In genomic region chr10:97291357-97292096, GRCh38 we compare ENCODE assay signal across 8 cellular contexts.
DNase-seq lines count a peak whose midpoint lies in the region; ATAC-seq and TF ChIP-seq lines count a peak whose summit lies in the region.

No MANE protein-coding gene starts in this region.

- DNase-seq in activated naive CD4-positive, alpha-beta T cell treated with anti-CD3 and anti-CD28 coated beads, Interleukin-2, amount 10 ng/mL, durations not matched to agents 7 days and 5 days: no peak
- no peak for DNase-seq in activated naive CD4-positive, alpha-beta T cell treated with anti-CD3 and anti-CD28 coated beads, Interleukin-2, amount 50 U/mL, for 16 hours
- DNase-seq in activated naive CD8-positive, alpha-beta T cell treated with anti-CD3 and anti-CD28 coated beads, Interleukin-2, amount 50 U/mL, for 24 hours: no peak
- DNase-seq in HEK293T (ENCODE audit: extremely low spot score): no peak

- peaks cover 6% of the 10 kb centered on the region for H3K36me3 Mint-ChIP-seq in activated naive CD4-positive, alpha-beta T cell treated with anti-CD3 and anti-CD28 coated beads, Interleukin-2, amount 10 ng/mL, durations not matched to agents 7 days and 5 days
- H3K36me3 Mint-ChIP-seq in activated naive CD8-positive, alpha-beta T cell treated with anti-CD3 and anti-CD28 coated beads, Interleukin-2, amount 50 U/mL, for 24 hours (ENCODE audit: low read depth): peaks cover 9% of the 10 kb centered on the region

- no peak for ATAC-seq in activated naive CD8-positive, alpha-beta T cell treated with anti-CD3 and anti-CD28 coated beads, Interleukin-2, amount 50 U/mL, for 24 hours
- ATAC-seq in HG03442 (IDR thresholded peaks at IDR 0.05; ENCODE audit: unreplicated experiment) (no peak), HG03039 (IDR thresholded peaks at IDR 0.05; ENCODE audit: unreplicated experiment) (no peak)

- H3K4me1 ChIP-seq in iPS-20b (ENCODE audit: insufficient read depth, low read length): peaks cover 3% of the 10 kb centered on the region; the same call in 1 of the 2 replicates
- peaks cover 3% of the 10 kb centered on the region for H3K4me1 ChIP-seq in stomach smooth muscle (ENCODE audit: control insufficient read depth, insufficient read depth, low read length)

- H3K9me3 Mint-ChIP-seq in activated naive CD4-positive, alpha-beta T cell treated with anti-CD3 and anti-CD28 coated beads, Interleukin-2, amount 10 ng/mL, durations not matched to agents 7 days and 5 days: no peaks in the 10 kb centered on the region
- no peaks in the 10 kb centered on the region for H3K9me3 Mint-ChIP-seq in activated naive CD8-positive, alpha-beta T cell treated with anti-CD3 and anti-CD28 coated beads, Interleukin-2, amount 50 U/mL, for 24 hours

- no peaks in the 10 kb centered on the region for H3K27me3 Mint-ChIP-seq in activated naive CD4-positive, alpha-beta T cell treated with anti-CD3 and anti-CD28 coated beads, Interleukin-2, amount 10 ng/mL, durations not matched to agents 7 days and 5 days
- H3K27me3 Mint-ChIP-seq in activated naive CD8-positive, alpha-beta T cell treated with anti-CD3 and anti-CD28 coated beads, Interleukin-2, amount 50 U/mL, for 24 hours: peaks cover 4% of the 10 kb centered on the region

- no peaks in the 10 kb centered on the region for H3K9me3 ChIP-seq in iPS-20b (ENCODE audit: insufficient read depth, low read depth, low read length)
- H3K9me3 ChIP-seq in stomach smooth muscle (ENCODE audit: control insufficient read depth in 2 of 2, low read length in 2 of 2): no peaks in the 10 kb centered on the region

- peaks cover 32% of the 10 kb centered on the region for H3K4me1 Mint-ChIP-seq in activated naive CD4-positive, alpha-beta T cell treated with anti-CD3 and anti-CD28 coated beads, Interleukin-2, amount 10 ng/mL, durations not matched to agents 7 days and 5 days
- peaks cover 20% of the 10 kb centered on the region for H3K4me1 Mint-ChIP-seq in activated naive CD8-positive, alpha-beta T cell treated with anti-CD3 and anti-CD28 coated beads, Interleukin-2, amount 50 U/mL, for 24 hours

- H3K9ac ChIP-seq in iPS-20b (ENCODE audit: low read depth, low read length) (peak overlapping the region; percentile 83), stomach smooth muscle (ENCODE audit: low read length in 2 of 2) (peak overlapping the region; percentile 60 to 88)

- H3K4me3 ChIP-seq in iPS-20b (ENCODE audit: low read length) (peak overlapping the region; percentile 84), stomach smooth muscle (ENCODE audit: low read length in 2 of 2) (peak overlapping the region; percentile 86 to 92)

- peak overlapping the region; percentile 89 for H3K27ac Mint-ChIP-seq in activated naive CD4-positive, alpha-beta T cell treated with anti-CD3 and anti-CD28 coated beads, Interleukin-2, amount 10 ng/mL, durations not matched to agents 7 days and 5 days
- peak overlapping the region; percentile 82 for H3K27ac Mint-ChIP-seq in activated naive CD8-positive, alpha-beta T cell treated with anti-CD3 and anti-CD28 coated beads, Interleukin-2, amount 50 U/mL, for 24 hours

- H3K36me3 ChIP-seq in iPS-20b (ENCODE audit: insufficient read depth, low read depth, low read length): peaks cover 13% of the 10 kb centered on the region
- H3K36me3 ChIP-seq in stomach smooth muscle (ENCODE audit: control insufficient read depth in 2 of 2, insufficient read depth in 2 of 2, low read length in 2 of 2): peaks cover 0 to 7% of the 10 kb centered on the region in 2 donors

- H3K4me3 Mint-ChIP-seq in activated naive CD4-positive, alpha-beta T cell treated with anti-CD3 and anti-CD28 coated beads, Interleukin-2, amount 10 ng/mL, durations not matched to agents 7 days and 5 days: peak overlapping the region; percentile 85
- peak overlapping the region; percentile 95 for H3K4me3 Mint-ChIP-seq in activated naive CD8-positive, alpha-beta T cell treated with anti-CD3 and anti-CD28 coated beads, Interleukin-2, amount 50 U/mL, for 24 hours

- POLR2A ChIA-PET in HEK293T (lab: Yijun Ruan, JAX): interaction anchor here (0.6 to 2.9 kb wide), 12 partner anchors 9 to 459 kb away, joined by 3 to 20 read pairs (median 4); partner anchors contain the start of genes FRAT1 and RRP12

- H3K27me3 ChIP-seq in iPS-20b (ENCODE audit: insufficient read depth, low read length) (no peaks in the 10 kb centered on the region), stomach smooth muscle (ENCODE audit: control insufficient read depth in 1 of 2, insufficient read depth in 2 of 2, low read length in 2 of 2) (no peaks in the 10 kb centered on the region)

- H3K27ac ChIP-seq in iPS-20b (ENCODE audit: low read length): no peak overlapping the region
- peak overlapping the region; percentile 92 for H3K27ac ChIP-seq in stomach smooth muscle (ENCODE audit: low read length)

- CTCF ChIA-PET in activated naive CD4-positive, alpha-beta T cell treated with anti-CD3 and anti-CD28 coated beads, Interleukin-2, amount 10 ng/mL, durations not matched to agents 7 days and 5 days (lab: Charles Lee): interaction anchor here (1.3 to 1.8 kb wide), 2 partner anchors 12 to 13 kb away, joined by 5 to 6 read pairs; no protein-coding TSS in a partner anchor
- CTCF ChIA-PET in HEK293T (lab: Yijun Ruan, JAX): interaction anchor here (0.6 to 2.2 kb wide), 4 partner anchors 9 to 108 kb away, joined by 3 to 17 read pairs (median 3); no protein-coding TSS in a partner anchor

TF ChIP-seq in HEK293T, 16 proteins besides CTCF, POLR2A, EP300 and RAD21:
- TF ChIP-seq ELF4 (IDR thresholded peaks at IDR 0.05): no peak
- TF ChIP-seq BHLHE40 (IDR thresholded peaks at IDR 0.05; ENCODE audit: borderline replicate concordance): no peak
- no peak for TF ChIP-seq L3MBTL2 (conservative IDR thresholded peaks at IDR 0.05)
- no peak for TF ChIP-seq SUZ12 (IDR thresholded peaks at IDR 0.05)
- TF ChIP-seq FOXK2 (IDR thresholded peaks at IDR 0.05): no peak
- no peak for TF ChIP-seq ARNT (IDR thresholded peaks at IDR 0.05)
TF ChIP-seq in HEK293T: peak in this region for 0.
